8 cellular contexts compared by ENCODE assay signal in genomic region chrX:1591863-1592127, GRCh38. TPM values are rescaled to one million over a fixed set of nuclear protein-coding genes. Genes with fewer than 3 reads are reported as not detected.
DNase-seq lines count a peak whose midpoint lies in the region; ATAC-seq and TF ChIP-seq lines count a peak whose summit lies in the region.

No MANE protein-coding gene starts in this region.

- peak overlapping the region; percentile 37 for H3K4me3 ChIP-seq in CD4-positive, CD25-positive, alpha-beta regulatory T cell (ENCODE audit: low read depth, low read length)
- H3K4me3 ChIP-seq in NB4 (ENCODE audit: low read depth, low read length) = peak overlapping the region; percentile 78
- H3K4me3 ChIP-seq in neural progenitor cell = peak overlapping the region; percentile 77

- no peak for TF ChIP-seq CTCF in NB4 (IDR thresholded peaks at IDR 0.05; ENCODE audit: low read depth, low read length)
- no peak for TF ChIP-seq CTCF in endothelial cell (IDR thresholded peaks at IDR 0.05; ENCODE audit: unreplicated experiment)
- no peak for TF ChIP-seq CTCF in neural progenitor cell (IDR thresholded peaks at IDR 0.05)

- peak overlapping the region; percentile 97 for H3K9ac ChIP-seq in neural progenitor cell

- H3K27me3 Mint-ChIP-seq in CD4-positive, CD25-positive, alpha-beta regulatory T cell = no peaks in the 10 kb centered on the region
- peaks cover 15% of the 10 kb centered on the region for H3K27me3 Mint-ChIP-seq in endothelial cell (ENCODE audit: unreplicated experiment)
- peaks cover 2% of the 10 kb centered on the region for H3K27me3 Mint-ChIP-seq in neural progenitor cell (ENCODE audit: insufficient read depth, low read depth)

- H2AFZ ChIP-seq in neural progenitor cell (replicated peaks) = no peak overlapping the region

- H3K27ac Mint-ChIP-seq in CD4-positive, CD25-positive, alpha-beta regulatory T cell = peak overlapping the region; percentile 65 to 95 (median 93)
- H3K27ac Mint-ChIP-seq in endothelial cell (ENCODE audit: unreplicated experiment) = peak overlapping the region; percentile 78
- H3K27ac Mint-ChIP-seq in neural progenitor cell = no peak overlapping the region

- H3K79me2 ChIP-seq in neural progenitor cell (ENCODE audit: low read depth) = peaks cover 51% of the 10 kb centered on the region

- H3K4me3 Mint-ChIP-seq in CD4-positive, CD25-positive, alpha-beta regulatory T cell = peak overlapping the region; percentile 90 to 95 (median 94)
- H3K4me3 Mint-ChIP-seq in endothelial cell (ENCODE audit: unreplicated experiment) (peak overlapping the region; percentile 92), neural progenitor cell (peak overlapping the region; percentile 95)

- H3K27ac ChIP-seq in CD4-positive, CD25-positive, alpha-beta regulatory T cell (ENCODE audit: insufficient read depth, low read length, poor library complexity, severe bottlenecking) = peak overlapping the region; percentile 74
- no peak overlapping the region for H3K27ac ChIP-seq in neural progenitor cell

- TF ChIP-seq POLR2A in NB4 (IDR thresholded peaks at IDR 0.05; ENCODE audit: extremely low read depth, insufficient read length) = no peak

- peaks cover 20% of the 10 kb centered on the region for H3K36me3 Mint-ChIP-seq in CD4-positive, CD25-positive, alpha-beta regulatory T cell
- peaks cover 31% of the 10 kb centered on the region for H3K36me3 Mint-ChIP-seq in endothelial cell (ENCODE audit: low read depth, unreplicated experiment)
- peaks cover 13% of the 10 kb centered on the region for H3K36me3 Mint-ChIP-seq in neural progenitor cell

- peaks cover 37% of the 10 kb centered on the region for H4K20me1 ChIP-seq in neural progenitor cell (ENCODE audit: low read depth)

- peaks cover 29% of the 10 kb centered on the region for H3K36me3 ChIP-seq in CD4-positive, CD25-positive, alpha-beta regulatory T cell (ENCODE audit: control insufficient read depth, insufficient read depth, low read length)
- no peaks in the 10 kb centered on the region for H3K36me3 ChIP-seq in neural progenitor cell

- H3K9me3 ChIP-seq in CD4-positive, CD25-positive, alpha-beta regulatory T cell (ENCODE audit: control insufficient read depth in 2 of 2, low read length in 2 of 2) = no peaks in the 10 kb centered on the region
- H3K9me3 ChIP-seq in neural progenitor cell (ENCODE audit: low read depth) = no peaks in the 10 kb centered on the region

- peaks cover 0 to 38% (median 13%) of the 10 kb centered on the region in 4 donors for H3K4me1 Mint-ChIP-seq in CD4-positive, CD25-positive, alpha-beta regulatory T cell
- peaks cover 7% of the 10 kb centered on the region for H3K4me1 Mint-ChIP-seq in endothelial cell (ENCODE audit: unreplicated experiment)
- peaks cover 8% of the 10 kb centered on the region for H3K4me1 Mint-ChIP-seq in neural progenitor cell

- DNase-seq in CD4-positive, CD25-positive, alpha-beta regulatory T cell = no peak
- DNase-seq in NB4 (ENCODE audit: low read depth) (no peak), endothelial cell (ENCODE audit: low spot score) (no peak), neural progenitor cell (ENCODE audit: low spot score) (peak; percentile 35), NCI-H2196 treated with DMSO at 0.1 percent for 48 hours (lab: John Stamatoyannopoulos, UW; ENCODE audit: unreplicated experiment) (no peak), SIG-M5 (lab: John Stamatoyannopoulos, UW) (no peak), amniotic stem cell (lab: John Stamatoyannopoulos, UW) (no peak), OCI-M2 (lab: John Stamatoyannopoulos, UW; ENCODE audit: unreplicated experiment) (no peak)

- ATAC-seq in CD4-positive, CD25-positive, alpha-beta regulatory T cell (ENCODE audit: low read depth in 2 of 2) = no peak

- peaks cover 33% of the 10 kb centered on the region for H3K4me1 ChIP-seq in CD4-positive, CD25-positive, alpha-beta regulatory T cell (ENCODE audit: control insufficient read depth, insufficient read depth, low read length, poor library complexity, severe bottlenecking)
- peaks cover 9% of the 10 kb centered on the region for H3K4me1 ChIP-seq in neural progenitor cell

- H3K9me3 Mint-ChIP-seq in CD4-positive, CD25-positive, alpha-beta regulatory T cell = peaks cover 0 to 1% (median 0%) of the 10 kb centered on the region in 7 donors
- peaks cover 6% of the 10 kb centered on the region for H3K9me3 Mint-ChIP-seq in endothelial cell (ENCODE audit: unreplicated experiment)
- H3K9me3 Mint-ChIP-seq in neural progenitor cell = no peaks in the 10 kb centered on the region

- peak overlapping the region; percentile 98 for H3K4me2 ChIP-seq in neural progenitor cell

- no peaks in the 10 kb centered on the region for H3K27me3 ChIP-seq in CD4-positive, CD25-positive, alpha-beta regulatory T cell (ENCODE audit: control insufficient read depth, insufficient read depth, low read length)
- no peaks in the 10 kb centered on the region for H3K27me3 ChIP-seq in neural progenitor cell

- peaks cover 21% of the 10 kb centered on the region for H3F3A ChIP-seq in neural progenitor cell (ENCODE audit: low read depth)

RNA-seq across cellular contexts. Expression of gene AKAP17A, which starts 0.4 kb away (rescaled TPM):
- 108 TPM for total RNA-seq in CD4-positive, CD25-positive, alpha-beta regulatory T cell
- 10 to 100 TPM; 11.0 to 14.8 (median 13.7) TPM for polyA plus RNA-seq in CD4-positive, CD25-positive, alpha-beta regulatory T cell
- total RNA-seq in endothelial cell (ENCODE audit: unreplicated experiment) (25.9 TPM), neural progenitor cell (ENCODE audit: low replicate concordance) (10.7 and 38.5 TPM in 2 replicates)

RNA-seq across cellular contexts. Expression of gene ASMT, which starts 23.1 kb away (rescaled TPM):
- not detected for total RNA-seq in CD4-positive, CD25-positive, alpha-beta regulatory T cell
- polyA plus RNA-seq in CD4-positive, CD25-positive, alpha-beta regulatory T cell = under 1 TPM in 3 of 4 donors, not detected in 1; 0.19 to 1.00 (median 0.91) TPM
- 0.31 TPM for total RNA-seq in endothelial cell (ENCODE audit: unreplicated experiment)
- 0.28 TPM in 1 of 2 replicates, not detected in the other for total RNA-seq in neural progenitor cell (ENCODE audit: low replicate concordance)

RNA-seq across cellular contexts. Expression of gene P2RY8, which starts 54.8 kb away (rescaled TPM):
- total RNA-seq in CD4-positive, CD25-positive, alpha-beta regulatory T cell = 158 TPM
- 100 to 1,000 TPM; 189 to 222 (median 207) TPM for polyA plus RNA-seq in CD4-positive, CD25-positive, alpha-beta regulatory T cell
- total RNA-seq in endothelial cell (ENCODE audit: unreplicated experiment) = not detected
- total RNA-seq in neural progenitor cell (ENCODE audit: low replicate concordance) = 0.32 and 0.68 TPM in 2 replicates

Comparison
In these comparisons a context has a peak if more than half of its experiments do, and no peak if none do; other contexts are left out.
1. RNA of gene P2RY8, which starts 54.8 kb away (total RNA-seq): 158 TPM in CD4-positive, CD25-positive, alpha-beta regulatory T cell (single experiment); 0.32 to 0.68 TPM in neural progenitor cell and not detected in endothelial cell (single experiment); every median in the first group is over 10 times any median in the second.
2. Peak in every context shown above with its lines, with median percentiles within 50 percentile points of each other: H3K4me3 ChIP-seq and H3K4me3 Mint-ChIP-seq.